8 cellular contexts compared by ENCODE assay signal in the genomic region with DNA sequence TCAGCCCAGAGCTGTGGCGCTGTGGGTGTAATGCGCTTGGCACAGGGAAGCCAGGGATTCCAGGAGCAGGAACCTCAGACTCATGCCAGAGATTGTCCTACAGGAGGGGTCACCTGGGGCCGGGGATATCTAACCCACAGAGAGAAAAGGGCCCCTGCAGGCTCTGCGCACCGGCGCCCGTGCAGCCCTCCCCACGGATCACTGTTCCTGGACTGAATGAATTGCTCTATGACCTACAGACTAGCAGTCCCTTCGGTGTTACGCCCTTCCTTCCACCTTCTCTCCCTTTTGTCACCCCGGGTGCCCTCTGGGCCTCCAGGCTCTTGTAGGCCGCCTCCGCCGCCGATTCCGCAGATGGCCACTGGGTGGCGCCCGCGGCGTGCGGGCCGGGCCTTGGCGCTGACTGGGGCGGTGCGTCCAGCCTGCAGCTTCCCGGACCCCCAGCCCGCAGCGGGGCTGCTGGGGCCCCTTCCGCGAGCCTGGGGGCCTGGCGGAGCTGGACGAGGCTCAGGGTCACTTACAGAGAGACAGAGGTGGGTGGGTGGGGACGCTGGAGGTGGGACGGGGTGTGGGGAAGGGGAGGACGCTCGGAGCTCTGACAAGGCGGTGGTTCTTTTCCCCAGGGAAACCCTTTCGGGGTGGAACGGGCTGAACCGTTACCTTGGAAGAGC.
DNase-seq lines count a peak whose midpoint lies in the region; ATAC-seq, FAIRE-seq and TF ChIP-seq lines count a peak whose summit lies in the region.

No MANE protein-coding gene starts in this region.

- TF ChIP-seq CTCF in osteoblast (IDR thresholded peaks at IDR 0.05; ENCODE audit: extremely low read depth, low read depth, low read length) (peak; percentile 80), testis (IDR thresholded peaks at IDR 0.05) (peak; percentile 89 to 99 (median 95))

- TF ChIP-seq POLR2A in testis (IDR thresholded peaks at IDR 0.05), result no peak

- H3K9me3 ChIP-seq in osteoblast (ENCODE audit: low read depth, low read length) (no peaks in the 10 kb centered on the region), testis (no peaks in the 10 kb centered on the region)

- 7 to 9% methylated on average over 31 to 35 of the region's 40 CpGs for WGBS in testis, 2 donors

- H3K27ac ChIP-seq in osteoblast (ENCODE audit: low read depth, low read length), result no peak overlapping the region
- no peak overlapping the region for H3K27ac ChIP-seq in testis

- intact Hi-C loops in Right ventricle myocardium inferior (cut with DNase I), result loop anchor here (1.0 kb wide), 1 partner anchor 235 kb away; no protein-coding TSS in a partner anchor
- intact Hi-C loops in cardiac septum (cut with DNase I), result loop anchor here (2.0 kb wide), 1 partner anchor 235 kb away; no protein-coding TSS in a partner anchor
- intact Hi-C loops in activated T-helper 2 cell treated with anti-CD3 and anti-CD28 coated beads, Interferon-gamma antibody, Interleukin-2, Interleukin-4, amounts not matched to agents 10 μg/mL and 5 μg/mL and 100 μg/mL, durations not matched to agents 14 hours and 24 hours and 36 hours (cut with micrococcal nuclease), result loop anchor here (1.0 kb wide), 1 partner anchor 235 kb away; no protein-coding TSS in a partner anchor
- intact Hi-C loops in testis (cut with DNase I; ENCODE audit: low total_unique reads), result loop anchor here (10.0 kb wide), 1 partner anchor 235 kb away; no protein-coding TSS in a partner anchor

- DNase-seq in Right ventricle myocardium inferior (ENCODE audit: missing footprints) (peak; percentile 86), cardiac septum (ENCODE audit: low spot score) (no peak), HPDE6-E6E7 (ENCODE audit: extremely low spot score) (peak; percentile 79), RCC 7860 (ENCODE audit: low spot score) (peak; percentile 7), foreskin melanocyte (peak; percentile 35), osteoblast (ENCODE audit: insufficient read length, low spot score, missing footprints) (peak; percentile 97), testis (peak; percentile 84)
- peak; percentile 64 for DNase-seq in activated T-helper 2 cell treated with anti-CD3 and anti-CD28 coated beads, Interferon-gamma antibody, Interleukin-2, Interleukin-4, amounts not matched to agents 10 μg/mL and 5 μg/mL and 100 μg/mL, durations not matched to agents 14 hours and 24 hours and 36 hours (ENCODE audit: low spot score)

- peaks cover 27% of the 10 kb centered on the region for H3K27me3 Mint-ChIP-seq in activated T-helper 2 cell treated with anti-CD3 and anti-CD28 coated beads, Interferon-gamma antibody, Interleukin-2, Interleukin-4, amounts not matched to agents 10 μg/mL and 5 μg/mL and 100 μg/mL, durations not matched to agents 14 hours and 24 hours and 36 hours (ENCODE audit: low read depth)

- peak overlapping the region; percentile 48 for H3K4me2 ChIP-seq in osteoblast (ENCODE audit: insufficient read depth, low read length)

- H3K79me2 ChIP-seq in osteoblast (ENCODE audit: insufficient read depth, low read length), result no peaks in the 10 kb centered on the region

- H3K27me3 ChIP-seq in osteoblast (ENCODE audit: insufficient read depth, low read length), result peaks cover 8% of the 10 kb centered on the region
- no peaks in the 10 kb centered on the region for H3K27me3 ChIP-seq in testis

- H3K4me3 ChIP-seq in osteoblast (ENCODE audit: insufficient read depth, low read length) (no peak overlapping the region), testis (peak overlapping the region; percentile 41 to 59)

- H3K36me3 ChIP-seq in osteoblast (ENCODE audit: insufficient read depth, low read length) (no peaks in the 10 kb centered on the region), testis (ENCODE audit: low read depth, missing control alignments) (no peaks in the 10 kb centered on the region)

- no peaks in the 10 kb centered on the region for H3K9me3 Mint-ChIP-seq in activated T-helper 2 cell treated with anti-CD3 and anti-CD28 coated beads, Interferon-gamma antibody, Interleukin-2, Interleukin-4, amounts not matched to agents 10 μg/mL and 5 μg/mL and 100 μg/mL, durations not matched to agents 14 hours and 24 hours and 36 hours

- H3K4me3 Mint-ChIP-seq in activated T-helper 2 cell treated with anti-CD3 and anti-CD28 coated beads, Interferon-gamma antibody, Interleukin-2, Interleukin-4, amounts not matched to agents 10 μg/mL and 5 μg/mL and 100 μg/mL, durations not matched to agents 14 hours and 24 hours and 36 hours (ENCODE audit: low read depth), result no peak overlapping the region

- FAIRE-seq in RCC 7860 (lab: Jason Lieb, UNC), result no peak

- H3K36me3 Mint-ChIP-seq in activated T-helper 2 cell treated with anti-CD3 and anti-CD28 coated beads, Interferon-gamma antibody, Interleukin-2, Interleukin-4, amounts not matched to agents 10 μg/mL and 5 μg/mL and 100 μg/mL, durations not matched to agents 14 hours and 24 hours and 36 hours (ENCODE audit: low read depth), result no peaks in the 10 kb centered on the region

- H3K4me1 ChIP-seq in osteoblast (ENCODE audit: insufficient read depth, low read length), result no peaks in the 10 kb centered on the region
- H3K4me1 ChIP-seq in testis, result peaks cover 5% of the 10 kb centered on the region

- peak; percentile 89 for ATAC-seq in Right ventricle myocardium inferior

- no peak overlapping the region for H2AFZ ChIP-seq in osteoblast (ENCODE audit: low read length)

- H3K27ac Mint-ChIP-seq in activated T-helper 2 cell treated with anti-CD3 and anti-CD28 coated beads, Interferon-gamma antibody, Interleukin-2, Interleukin-4, amounts not matched to agents 10 μg/mL and 5 μg/mL and 100 μg/mL, durations not matched to agents 14 hours and 24 hours and 36 hours, result no peak overlapping the region

- H3K4me1 Mint-ChIP-seq in activated T-helper 2 cell treated with anti-CD3 and anti-CD28 coated beads, Interferon-gamma antibody, Interleukin-2, Interleukin-4, amounts not matched to agents 10 μg/mL and 5 μg/mL and 100 μg/mL, durations not matched to agents 14 hours and 24 hours and 36 hours (ENCODE audit: low read depth), result peaks cover 1% of the 10 kb centered on the region

- no peaks in the 10 kb centered on the region for H4K20me1 ChIP-seq in osteoblast (ENCODE audit: insufficient read depth, low read length)
